8 cellular contexts compared by ENCODE assay signal in genomic region chr9:14692918-14693861, GRCh38. TPM values are rescaled to one million over a fixed set of nuclear protein-coding genes. Genes with fewer than 3 reads are reported as not detected.
DNase-seq lines count a peak whose midpoint lies in the region; ATAC-seq and TF ChIP-seq lines count a peak whose summit lies in the region.

ZDHHC21 (minus strand) TSS chr9:14693432; CDS start chr9:14674340, 19,092 bp downstream.

- peaks cover 18% of the 10 kb centered on the region for H3K79me2 ChIP-seq in ACC112 (ENCODE audit: control insufficient read depth, insufficient read depth, low read length, unreplicated experiment)

- H3K27ac ChIP-seq in ACC112 (ENCODE audit: low read depth, low read length) (no peak within 1 kb of the TSS), lung (ENCODE audit: low read depth in 1 of 2, low read length in 1 of 2) (peak within 1 kb of the TSS; percentile 64 to 74)

- no peaks in the 10 kb centered on the region for H3K9me3 ChIP-seq in lung (ENCODE audit: control insufficient read depth in 2 of 2, insufficient read depth in 1 of 2, low read length in 1 of 2)

- WGBS in lung, 2 donors, result 2% methylated on average over 53 to 69 of the region's 79 CpGs

- no peak for TF ChIP-seq CTCF in lung (IDR thresholded peaks at IDR 0.05; ENCODE audit: control extremely low read depth, extremely low read depth)

- peak; percentile 66 for DNase-seq in NCI-H2227 treated with DMSO at 0.1 percent for 48 hours (lab: John Stamatoyannopoulos, UW)
- DNase-seq in activated CD4-positive, alpha-beta T cell treated with anti-CD3 and anti-CD28 coated beads, Interleukin-2, amount 50 U/mL, for 24 hours (ENCODE audit: low read depth in 1 of 2, low spot score in 1 of 2), result peak; percentile 32 to 36
- DNase-seq in ecto neural progenitor cell (ENCODE audit: low spot score), result peak; percentile 78
- DNase-seq in lung (ENCODE audit: low spot score), result peak; percentile 74
- peak; percentile 31 to 47 (median 42) for DNase-seq in stimulated activated CD4-positive, alpha-beta T cell treated with anti-CD3 and anti-CD28 coated beads, TNF-alpha, amount 100 ng/mL, for 4 hours (ENCODE audit: low read depth in 3 of 3)

- H2AFZ ChIP-seq in ACC112 (ENCODE audit: low read length, unreplicated experiment), result peak within 1 kb of the TSS; percentile 63

- ATAC-seq in GM18511 (IDR thresholded peaks at IDR 0.05; ENCODE audit: unreplicated experiment) (peak; percentile 79), HG02981 (IDR thresholded peaks at IDR 0.05; ENCODE audit: unreplicated experiment) (peak; percentile 85), lung (ENCODE audit: insufficient read depth, low FRiP score) (peak; percentile 90)

- peaks cover 7% of the 10 kb centered on the region; the same call in 1 of the 2 replicates for H3K36me3 ChIP-seq in ACC112 (ENCODE audit: insufficient read depth, low read length)
- peaks cover 2 to 10% of the 10 kb centered on the region in 2 donors for H3K36me3 ChIP-seq in lung (ENCODE audit: control insufficient read depth in 2 of 2, insufficient read depth in 2 of 2, low read length in 2 of 2)

- H3K27me3 ChIP-seq in ACC112 (ENCODE audit: insufficient read depth, low read length) (peaks cover 32% of the 10 kb centered on the region), lung (ENCODE audit: control insufficient read depth, insufficient read depth) (no peaks in the 10 kb centered on the region)

- H3K4me3 ChIP-seq in ACC112 (ENCODE audit: low read depth, low read length) (peak within 1 kb of the TSS; percentile 78), lung (peak within 1 kb of the TSS; percentile 89)

- peaks cover 23% of the 10 kb centered on the region for H3K4me1 ChIP-seq in ACC112 (ENCODE audit: control insufficient read depth, insufficient read depth, low read length, unreplicated experiment)
- H3K4me1 ChIP-seq in lung (ENCODE audit: control insufficient read depth in 2 of 2, insufficient read depth in 2 of 2, low read length in 2 of 2), result no peaks in the 10 kb centered on the region

RNA-seq across cellular contexts. Expression of gene ZDHHC21, which starts in this region (rescaled TPM):
- 10 to 100 TPM; 20.7 to 54.7 TPM for total RNA-seq in lung
- 1 to 10 TPM; 4.3 to 9.7 TPM for polyA plus RNA-seq in lung
